ENCODE assay signal across 16 cellular contexts in genomic region chrX:9467751-9468150, GRCh38. TPM values are rescaled to one million over a fixed set of nuclear protein-coding genes. Genes with fewer than 3 reads are reported as not detected.
DNase-seq lines count a peak whose midpoint lies in the region; ATAC-seq and TF ChIP-seq lines count a peak whose summit lies in the region.
"Had no signal": no experiment of that assay in that cellular context is flagged by ENCODE, and none has a peak within 500 bp of the region (broad histone marks: within the 10 kb centered on the region; RNA-seq: fewer than 3 reads in every experiment).

No MANE protein-coding gene starts in this region.

- no peak overlapping the region for H3K4me3 ChIP-seq in CD4-positive, CD25-positive, alpha-beta regulatory T cell (ENCODE audit: low read depth, low read length)
- H3K4me3 ChIP-seq in coronary artery: peak overlapping the region; percentile 75

- DNase-seq in CD4-positive, CD25-positive, alpha-beta regulatory T cell: no peak
- DNase-seq in coronary artery (ENCODE audit: low spot score) (no peak), nephron progenitor cell (peak; percentile 22), posterior vena cava (ENCODE audit: low spot score) (no peak), DMS79 treated with DMSO at 0.1 percent for 48 hours (lab: John Stamatoyannopoulos, UW) (no peak)
- DNase-seq: C1 segment of cervical spinal cord; glutamatergic neuron; NCI-H2171; PC-9; stimulated activated CD4-positive, alpha-beta T cell treated with anti-CD3 and anti-CD28 coated beads, Interleukin-2, amount 100 ng/mL, for 48 hours; stimulated activated naive CD4-positive, alpha-beta T cell had no signal

- H3K9me3 ChIP-seq in CD4-positive, CD25-positive, alpha-beta regulatory T cell (ENCODE audit: control insufficient read depth in 2 of 2, low read length in 2 of 2): no peaks in the 10 kb centered on the region

- no peaks in the 10 kb centered on the region for H3K36me3 ChIP-seq in CD4-positive, CD25-positive, alpha-beta regulatory T cell (ENCODE audit: control insufficient read depth, insufficient read depth, low read length)

- peaks cover 12% of the 10 kb centered on the region for H3K36me3 Mint-ChIP-seq in CD4-positive, CD25-positive, alpha-beta regulatory T cell
- H3K36me3 Mint-ChIP-seq in IgD-negative memory B cell: no peaks in the 10 kb centered on the region
- H3K36me3 Mint-ChIP-seq in nephron progenitor cell (ENCODE audit: low read depth): peaks cover 32% of the 10 kb centered on the region

- H3K9me3 Mint-ChIP-seq in CD4-positive, CD25-positive, alpha-beta regulatory T cell: peaks cover 0 to 2% (median 0%) of the 10 kb centered on the region in 7 donors
- H3K9me3 Mint-ChIP-seq in IgD-negative memory B cell (peaks cover 0 to 6% (median 2%) of the 10 kb centered on the region in 3 donors), nephron progenitor cell (peaks cover 42% of the 10 kb centered on the region)
- H3K9me3 Mint-ChIP-seq: activated naive CD4-positive, alpha-beta T cell treated with anti-CD3 and anti-CD28 coated beads, Interleukin-2, amount 50 U/mL, for 72 hours had no signal

- H3K4me1 ChIP-seq in CD4-positive, CD25-positive, alpha-beta regulatory T cell (ENCODE audit: control insufficient read depth, insufficient read depth, low read length, poor library complexity, severe bottlenecking): peaks cover 28% of the 10 kb centered on the region

- no peak overlapping the region for H3K27ac ChIP-seq in CD4-positive, CD25-positive, alpha-beta regulatory T cell (ENCODE audit: insufficient read depth, low read length, poor library complexity, severe bottlenecking)
- H3K27ac ChIP-seq in coronary artery: peak overlapping the region; percentile 4 to 95
- H3K27ac ChIP-seq: parathyroid adenoma, PC-9 had no signal

- ATAC-seq in CD4-positive, CD25-positive, alpha-beta regulatory T cell (ENCODE audit: low read depth in 2 of 2): no peak
- ATAC-seq in HG02885 (IDR thresholded peaks at IDR 0.05; ENCODE audit: poor library complexity, unreplicated experiment) (no peak), HG03457 (IDR thresholded peaks at IDR 0.05; ENCODE audit: unreplicated experiment) (no peak)
- ATAC-seq: activated naive CD4-positive, alpha-beta T cell treated with anti-CD3 and anti-CD28 coated beads, Interleukin-2, amount 50 U/mL, for 72 hours had no signal

- H3K27me3 Mint-ChIP-seq in CD4-positive, CD25-positive, alpha-beta regulatory T cell: peaks cover 3% of the 10 kb centered on the region
- H3K27me3 Mint-ChIP-seq in IgD-negative memory B cell (peaks cover 9% of the 10 kb centered on the region), nephron progenitor cell (ENCODE audit: low read depth, poor library complexity) (no peaks in the 10 kb centered on the region)

- peaks cover 5 to 56% (median 15%) of the 10 kb centered on the region in 4 donors for H3K4me1 Mint-ChIP-seq in CD4-positive, CD25-positive, alpha-beta regulatory T cell
- peaks cover 20 to 24% (median 23%) of the 10 kb centered on the region in 3 donors for H3K4me1 Mint-ChIP-seq in IgD-negative memory B cell
- H3K4me1 Mint-ChIP-seq in nephron progenitor cell: peaks cover 49% of the 10 kb centered on the region

- TF ChIP-seq CTCF in coronary artery (IDR thresholded peaks at IDR 0.05) (no peak), nephron progenitor cell (IDR thresholded peaks at IDR 0.05) (no peak)

- intact Hi-C loops in posterior vena cava (cut with DNase I): no loop called here

- no peaks in the 10 kb centered on the region for H3K27me3 ChIP-seq in CD4-positive, CD25-positive, alpha-beta regulatory T cell (ENCODE audit: control insufficient read depth, insufficient read depth, low read length)

- peak overlapping the region in 3 of 4 donors; percentile 69 to 93 (median 85) for H3K4me3 Mint-ChIP-seq in CD4-positive, CD25-positive, alpha-beta regulatory T cell
- H3K4me3 Mint-ChIP-seq in IgD-negative memory B cell (peak overlapping the region in 3 of 4 donors; percentile 9 to 87 (median 81)), nephron progenitor cell (peak overlapping the region; percentile 87)

- H3K27ac Mint-ChIP-seq in CD4-positive, CD25-positive, alpha-beta regulatory T cell: peak overlapping the region in 1 of 3 donors; percentile 83
- H3K27ac Mint-ChIP-seq in IgD-negative memory B cell (peak overlapping the region in 2 of 3 donors; percentile 36 to 40), nephron progenitor cell (peak overlapping the region; percentile 77)

RNA-seq across cellular contexts. Expression of gene TBL1X, which starts 2.9 kb away (rescaled TPM):
- total RNA-seq in CD4-positive, CD25-positive, alpha-beta regulatory T cell: 23.4 TPM
- 10 to 100 TPM in 3 of 4 donors, 1 to 10 TPM in 1; 6.7 to 14.8 (median 12.5) TPM for polyA plus RNA-seq in CD4-positive, CD25-positive, alpha-beta regulatory T cell
- 11.5 TPM for polyA plus RNA-seq in IgD-negative memory B cell
- total RNA-seq in posterior vena cava: 10 to 100 TPM; 25.5 to 49.3 TPM
